2 cellular contexts compared by ENCODE assay signal in the genomic region with DNA sequence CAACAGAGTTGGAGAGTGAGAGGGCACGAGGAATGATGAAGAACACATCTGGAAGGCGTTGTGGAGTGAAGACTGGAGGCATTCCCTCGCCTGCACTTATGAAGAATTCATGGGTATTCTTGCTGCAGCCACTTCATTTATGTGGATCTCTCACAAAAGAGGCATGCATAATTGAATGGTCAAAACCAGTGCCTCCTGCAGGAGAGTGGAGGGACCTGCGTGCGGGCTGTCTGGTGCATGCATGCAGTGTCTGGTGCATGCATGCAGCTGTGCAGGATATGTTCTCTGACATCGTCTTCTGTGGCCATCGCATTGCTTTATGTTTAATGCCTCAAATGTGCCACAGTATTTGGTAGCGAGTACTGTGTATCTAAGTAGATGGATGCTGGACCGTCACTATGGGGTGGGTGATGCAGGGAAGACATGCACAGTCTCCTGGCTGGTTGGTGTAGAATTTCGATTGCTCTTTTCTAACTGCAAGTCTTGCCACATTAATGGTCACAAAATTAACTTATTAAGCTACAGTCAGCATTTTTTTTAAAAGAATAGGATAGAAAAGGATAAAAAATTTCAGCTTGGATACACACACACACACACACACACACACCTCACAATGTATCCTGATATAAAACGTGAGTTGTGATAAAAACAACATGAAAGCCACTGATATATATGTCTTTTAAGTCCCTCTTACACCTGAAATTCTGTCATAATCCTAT.
TF ChIP-seq lines count a peak whose summit lies in the region.

No MANE protein-coding gene starts in this region.

TF ChIP-seq in IMR-90, 13 proteins besides CTCF, POLR2A, EP300 and RAD21:
- TF ChIP-seq FOS (IDR thresholded peaks at IDR 0.05; ENCODE audit: low read depth, low read length) = no peak
- TF ChIP-seq MXI1 (IDR thresholded peaks at IDR 0.05; ENCODE audit: borderline replicate concordance, low read depth, low read length) = no peak
- peak; percentile 82 for TF ChIP-seq MAFK (IDR thresholded peaks at IDR 0.05; ENCODE audit: low read depth, low read length)
- no peak for TF ChIP-seq NFE2L2 (IDR thresholded peaks at IDR 0.05; ENCODE audit: low read depth, low read length)

TF ChIP-seq in H1, 55 proteins besides CTCF, POLR2A, EP300 and RAD21:
- TF ChIP-seq CTBP2 (IDR thresholded peaks at IDR 0.05; ENCODE audit: borderline replicate concordance, insufficient read depth, insufficient read length, low read length) (no peak), TBP (IDR thresholded peaks at IDR 0.05; ENCODE audit: low read depth, low read length) (no peak), MAFK (IDR thresholded peaks at IDR 0.05; ENCODE audit: low read depth, low read length) (peak; percentile 20; the same call in 1 of the 2 replicates)
- TF ChIP-seq, protein P1, sequence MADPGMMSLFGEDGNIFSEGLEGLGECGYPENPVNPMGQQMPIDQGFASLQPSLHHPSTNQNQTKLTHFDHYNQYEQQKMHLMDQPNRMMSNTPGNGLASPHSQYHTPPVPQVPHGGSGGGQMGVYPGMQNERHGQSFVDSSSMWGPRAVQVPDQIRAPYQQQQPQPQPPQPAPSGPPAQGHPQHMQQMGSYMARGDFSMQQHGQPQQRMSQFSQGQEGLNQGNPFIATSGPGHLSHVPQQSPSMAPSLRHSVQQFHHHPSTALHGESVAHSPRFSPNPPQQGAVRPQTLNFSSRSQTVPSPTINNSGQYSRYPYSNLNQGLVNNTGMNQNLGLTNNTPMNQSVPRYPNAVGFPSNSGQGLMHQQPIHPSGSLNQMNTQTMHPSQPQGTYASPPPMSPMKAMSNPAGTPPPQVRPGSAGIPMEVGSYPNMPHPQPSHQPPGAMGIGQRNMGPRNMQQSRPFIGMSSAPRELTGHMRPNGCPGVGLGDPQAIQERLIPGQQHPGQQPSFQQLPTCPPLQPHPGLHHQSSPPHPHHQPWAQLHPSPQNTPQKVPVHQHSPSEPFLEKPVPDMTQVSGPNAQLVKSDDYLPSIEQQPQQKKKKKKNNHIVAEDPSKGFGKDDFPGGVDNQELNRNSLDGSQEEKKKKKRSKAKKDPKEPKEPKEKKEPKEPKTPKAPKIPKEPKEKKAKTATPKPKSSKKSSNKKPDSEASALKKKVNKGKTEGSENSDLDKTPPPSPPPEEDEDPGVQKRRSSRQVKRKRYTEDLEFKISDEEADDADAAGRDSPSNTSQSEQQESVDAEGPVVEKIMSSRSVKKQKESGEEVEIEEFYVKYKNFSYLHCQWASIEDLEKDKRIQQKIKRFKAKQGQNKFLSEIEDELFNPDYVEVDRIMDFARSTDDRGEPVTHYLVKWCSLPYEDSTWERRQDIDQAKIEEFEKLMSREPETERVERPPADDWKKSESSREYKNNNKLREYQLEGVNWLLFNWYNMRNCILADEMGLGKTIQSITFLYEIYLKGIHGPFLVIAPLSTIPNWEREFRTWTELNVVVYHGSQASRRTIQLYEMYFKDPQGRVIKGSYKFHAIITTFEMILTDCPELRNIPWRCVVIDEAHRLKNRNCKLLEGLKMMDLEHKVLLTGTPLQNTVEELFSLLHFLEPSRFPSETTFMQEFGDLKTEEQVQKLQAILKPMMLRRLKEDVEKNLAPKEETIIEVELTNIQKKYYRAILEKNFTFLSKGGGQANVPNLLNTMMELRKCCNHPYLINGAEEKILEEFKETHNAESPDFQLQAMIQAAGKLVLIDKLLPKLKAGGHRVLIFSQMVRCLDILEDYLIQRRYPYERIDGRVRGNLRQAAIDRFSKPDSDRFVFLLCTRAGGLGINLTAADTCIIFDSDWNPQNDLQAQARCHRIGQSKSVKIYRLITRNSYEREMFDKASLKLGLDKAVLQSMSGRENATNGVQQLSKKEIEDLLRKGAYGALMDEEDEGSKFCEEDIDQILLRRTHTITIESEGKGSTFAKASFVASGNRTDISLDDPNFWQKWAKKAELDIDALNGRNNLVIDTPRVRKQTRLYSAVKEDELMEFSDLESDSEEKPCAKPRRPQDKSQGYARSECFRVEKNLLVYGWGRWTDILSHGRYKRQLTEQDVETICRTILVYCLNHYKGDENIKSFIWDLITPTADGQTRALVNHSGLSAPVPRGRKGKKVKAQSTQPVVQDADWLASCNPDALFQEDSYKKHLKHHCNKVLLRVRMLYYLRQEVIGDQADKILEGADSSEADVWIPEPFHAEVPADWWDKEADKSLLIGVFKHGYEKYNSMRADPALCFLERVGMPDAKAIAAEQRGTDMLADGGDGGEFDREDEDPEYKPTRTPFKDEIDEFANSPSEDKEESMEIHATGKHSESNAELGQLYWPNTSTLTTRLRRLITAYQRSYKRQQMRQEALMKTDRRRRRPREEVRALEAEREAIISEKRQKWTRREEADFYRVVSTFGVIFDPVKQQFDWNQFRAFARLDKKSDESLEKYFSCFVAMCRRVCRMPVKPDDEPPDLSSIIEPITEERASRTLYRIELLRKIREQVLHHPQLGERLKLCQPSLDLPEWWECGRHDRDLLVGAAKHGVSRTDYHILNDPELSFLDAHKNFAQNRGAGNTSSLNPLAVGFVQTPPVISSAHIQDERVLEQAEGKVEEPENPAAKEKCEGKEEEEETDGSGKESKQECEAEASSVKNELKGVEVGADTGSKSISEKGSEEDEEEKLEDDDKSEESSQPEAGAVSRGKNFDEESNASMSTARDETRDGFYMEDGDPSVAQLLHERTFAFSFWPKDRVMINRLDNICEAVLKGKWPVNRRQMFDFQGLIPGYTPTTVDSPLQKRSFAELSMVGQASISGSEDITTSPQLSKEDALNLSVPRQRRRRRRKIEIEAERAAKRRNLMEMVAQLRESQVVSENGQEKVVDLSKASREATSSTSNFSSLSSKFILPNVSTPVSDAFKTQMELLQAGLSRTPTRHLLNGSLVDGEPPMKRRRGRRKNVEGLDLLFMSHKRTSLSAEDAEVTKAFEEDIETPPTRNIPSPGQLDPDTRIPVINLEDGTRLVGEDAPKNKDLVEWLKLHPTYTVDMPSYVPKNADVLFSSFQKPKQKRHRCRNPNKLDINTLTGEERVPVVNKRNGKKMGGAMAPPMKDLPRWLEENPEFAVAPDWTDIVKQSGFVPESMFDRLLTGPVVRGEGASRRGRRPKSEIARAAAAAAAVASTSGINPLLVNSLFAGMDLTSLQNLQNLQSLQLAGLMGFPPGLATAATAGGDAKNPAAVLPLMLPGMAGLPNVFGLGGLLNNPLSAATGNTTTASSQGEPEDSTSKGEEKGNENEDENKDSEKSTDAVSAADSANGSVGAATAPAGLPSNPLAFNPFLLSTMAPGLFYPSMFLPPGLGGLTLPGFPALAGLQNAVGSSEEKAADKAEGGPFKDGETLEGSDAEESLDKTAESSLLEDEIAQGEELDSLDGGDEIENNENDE (IDR thresholded peaks at IDR 0.05; ENCODE audit: insufficient replicate concordance, low read length) = no peak
